In genomic region chr5:88671808-88672499, GRCh38 we compare ENCODE assay signal across 11 cellular contexts.
DNase-seq lines count a peak whose midpoint lies in the region; ATAC-seq and TF ChIP-seq lines count a peak whose summit lies in the region.
"Had no signal": no experiment of that assay in that cellular context is flagged by ENCODE, and none has a peak within 500 bp of the region (broad histone marks: within the 10 kb centered on the region; RNA-seq: fewer than 3 reads in every experiment).

No MANE protein-coding gene starts in this region.

- peaks cover 69% of the 10 kb centered on the region for H3K4me1 Mint-ChIP-seq in WTC11

- peaks cover 0 to 31% (median 20%) of the 10 kb centered on the region in 12 donors for H3K4me1 ChIP-seq in heart left ventricle
- peaks cover 58% of the 10 kb centered on the region for H3K4me1 ChIP-seq in iPS-18a (ENCODE audit: control insufficient read depth, low read depth, low read length)
- peaks cover 8% of the 10 kb centered on the region for H3K4me1 ChIP-seq in mucosa of descending colon (ENCODE audit: low read depth)

- no peak overlapping the region for H3K9ac ChIP-seq in iPS-18a (ENCODE audit: low read length)

- ATAC-seq in Right ventricle myocardium inferior (no peak), heart left ventricle (no peak), WTC11 (peak; percentile 39), HG02610 (IDR thresholded peaks at IDR 0.05; ENCODE audit: unreplicated experiment) (no peak), mucosa of descending colon (no peak)

- no peaks in the 10 kb centered on the region for H3K36me3 Mint-ChIP-seq in WTC11

- peaks cover 64 to 99% (median 97%) of the 10 kb centered on the region in 9 donors for H3K27me3 ChIP-seq in heart left ventricle
- peaks cover 100% of the 10 kb centered on the region for H3K27me3 ChIP-seq in iPS-18a (ENCODE audit: control insufficient read depth, insufficient read depth, low read length)

- CTCF ChIA-PET in WTC11 (lab: Charles Lee) = interaction anchor here (0.9 to 2.5 kb wide), 7 partner anchors 8 to 52 kb away, joined by 3 to 15 read pairs (median 4); no protein-coding TSS in a partner anchor

- H3K27me3 Mint-ChIP-seq in WTC11 (ENCODE audit: low read depth) = peaks cover 98% of the 10 kb centered on the region

- POLR2A ChIA-PET in WTC11 (lab: Charles Lee) = interaction anchor here (0.9 to 1.0 kb wide), 2 partner anchors 8 to 12 kb away, joined by 4 read pairs; no protein-coding TSS in a partner anchor

- H3K4me3 Mint-ChIP-seq in WTC11 = peak overlapping the region; percentile 76

- H3K36me3 ChIP-seq in heart left ventricle = no peaks in the 10 kb centered on the region
- no peaks in the 10 kb centered on the region for H3K36me3 ChIP-seq in iPS-18a (ENCODE audit: control insufficient read depth, low read depth, low read length)
- no peaks in the 10 kb centered on the region for H3K36me3 ChIP-seq in mucosa of descending colon (ENCODE audit: low read depth)
- H3K36me3 ChIP-seq: transverse colon had no signal

- no peak overlapping the region for H3K27ac ChIP-seq in heart left ventricle
- H3K27ac ChIP-seq in iPS-18a (ENCODE audit: low read length) = no peak overlapping the region
- H3K27ac ChIP-seq: transverse colon had no signal

- no peak for TF ChIP-seq CTCF in heart left ventricle (IDR thresholded peaks at IDR 0.05)
- TF ChIP-seq CTCF in WTC11 (IDR thresholded peaks at IDR 0.05) = no peak
- TF ChIP-seq CTCF in mucosa of descending colon (IDR thresholded peaks at IDR 0.05) = no peak

- no peaks in the 10 kb centered on the region for H3K9me3 Mint-ChIP-seq in WTC11

- peak overlapping the region; percentile 88 for H3K27ac Mint-ChIP-seq in WTC11

- TF ChIP-seq POLR2A in heart left ventricle (IDR thresholded peaks at IDR 0.05) = no peak

- intact Hi-C loops in Right ventricle myocardium inferior (cut with DNase I) = no loop called here
- intact Hi-C loops in heart left ventricle (cut with DNase I) = loop anchor here in 2 of 10 donors (5.0 to 10.0 kb wide), 2 partner anchors 417 to 525 kb away; no protein-coding TSS in a partner anchor
- intact Hi-C loops in mucosa of descending colon (cut with DNase I, micrococcal nuclease) = no loop called here

- no peaks in the 10 kb centered on the region for H3K9me3 ChIP-seq in heart left ventricle
- H3K9me3 ChIP-seq in iPS-18a (ENCODE audit: control insufficient read depth, low read depth, low read length) = no peaks in the 10 kb centered on the region
- H3K9me3 ChIP-seq in mucosa of descending colon = no peaks in the 10 kb centered on the region
- H3K9me3 ChIP-seq: transverse colon had no signal

- H3K4me3 ChIP-seq in heart left ventricle (no peak overlapping the region), iPS-18a (ENCODE audit: low read length) (peak overlapping the region; percentile 50), mucosa of descending colon (no peak overlapping the region)
- H3K4me3 ChIP-seq: transverse colon had no signal

- peak; percentile 44 for DNase-seq in Right ventricle myocardium inferior (ENCODE audit: missing footprints)
- no peak for DNase-seq in heart left ventricle
- DNase-seq in WTC11 (ENCODE audit: low spot score) = peak; percentile 72
- no peak for DNase-seq in GDM1 (lab: John Stamatoyannopoulos, UW)
- no peak for DNase-seq in SKM-1 (lab: John Stamatoyannopoulos, UW; ENCODE audit: unreplicated experiment)
- DNase-seq in mucosa of descending colon = no peak
- DNase-seq: effector CD8-positive, alpha-beta T cell; NCI-H1930; transverse colon had no signal

- 4 to 5% (median 5%) methylated on average over 22 of the region's 22 CpGs for WGBS in heart left ventricle, 4 donors

TF ChIP-seq in WTC11, 78 proteins besides CTCF, POLR2A, EP300 and RAD21 (continues in another document):
- no peak for TF ChIP-seq JUN (CRISPR knock-in tag; IDR thresholded peaks at IDR 0.05)
- 0 out of 2 replicates have a peak, but pooled peaks have one; percentile 27 for TF ChIP-seq SP1 (CRISPR knock-in tag; conservative IDR thresholded peaks at IDR 0.05)
- TF ChIP-seq NFE2L1 (CRISPR knock-in tag; IDR thresholded peaks at IDR 0.05) = 0 out of 2 replicates have a peak, but pooled peaks have one; percentile 35
- TF ChIP-seq, protein P1, sequence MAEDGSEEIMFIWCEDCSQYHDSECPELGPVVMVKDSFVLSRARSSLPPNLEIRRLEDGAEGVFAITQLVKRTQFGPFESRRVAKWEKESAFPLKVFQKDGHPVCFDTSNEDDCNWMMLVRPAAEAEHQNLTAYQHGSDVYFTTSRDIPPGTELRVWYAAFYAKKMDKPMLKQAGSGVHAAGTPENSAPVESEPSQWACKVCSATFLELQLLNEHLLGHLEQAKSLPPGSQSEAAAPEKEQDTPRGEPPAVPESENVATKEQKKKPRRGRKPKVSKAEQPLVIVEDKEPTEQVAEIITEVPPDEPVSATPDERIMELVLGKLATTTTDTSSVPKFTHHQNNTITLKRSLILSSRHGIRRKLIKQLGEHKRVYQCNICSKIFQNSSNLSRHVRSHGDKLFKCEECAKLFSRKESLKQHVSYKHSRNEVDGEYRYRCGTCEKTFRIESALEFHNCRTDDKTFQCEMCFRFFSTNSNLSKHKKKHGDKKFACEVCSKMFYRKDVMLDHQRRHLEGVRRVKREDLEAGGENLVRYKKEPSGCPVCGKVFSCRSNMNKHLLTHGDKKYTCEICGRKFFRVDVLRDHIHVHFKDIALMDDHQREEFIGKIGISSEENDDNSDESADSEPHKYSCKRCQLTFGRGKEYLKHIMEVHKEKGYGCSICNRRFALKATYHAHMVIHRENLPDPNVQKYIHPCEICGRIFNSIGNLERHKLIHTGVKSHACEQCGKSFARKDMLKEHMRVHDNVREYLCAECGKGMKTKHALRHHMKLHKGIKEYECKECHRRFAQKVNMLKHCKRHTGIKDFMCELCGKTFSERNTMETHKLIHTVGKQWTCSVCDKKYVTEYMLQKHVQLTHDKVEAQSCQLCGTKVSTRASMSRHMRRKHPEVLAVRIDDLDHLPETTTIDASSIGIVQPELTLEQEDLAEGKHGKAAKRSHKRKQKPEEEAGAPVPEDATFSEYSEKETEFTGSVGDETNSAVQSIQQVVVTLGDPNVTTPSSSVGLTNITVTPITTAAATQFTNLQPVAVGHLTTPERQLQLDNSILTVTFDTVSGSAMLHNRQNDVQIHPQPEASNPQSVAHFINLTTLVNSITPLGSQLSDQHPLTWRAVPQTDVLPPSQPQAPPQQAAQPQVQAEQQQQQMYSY (CRISPR knock-in tag; IDR thresholded peaks at IDR 0.05) = peak; percentile 72
- TF ChIP-seq, protein P2, sequence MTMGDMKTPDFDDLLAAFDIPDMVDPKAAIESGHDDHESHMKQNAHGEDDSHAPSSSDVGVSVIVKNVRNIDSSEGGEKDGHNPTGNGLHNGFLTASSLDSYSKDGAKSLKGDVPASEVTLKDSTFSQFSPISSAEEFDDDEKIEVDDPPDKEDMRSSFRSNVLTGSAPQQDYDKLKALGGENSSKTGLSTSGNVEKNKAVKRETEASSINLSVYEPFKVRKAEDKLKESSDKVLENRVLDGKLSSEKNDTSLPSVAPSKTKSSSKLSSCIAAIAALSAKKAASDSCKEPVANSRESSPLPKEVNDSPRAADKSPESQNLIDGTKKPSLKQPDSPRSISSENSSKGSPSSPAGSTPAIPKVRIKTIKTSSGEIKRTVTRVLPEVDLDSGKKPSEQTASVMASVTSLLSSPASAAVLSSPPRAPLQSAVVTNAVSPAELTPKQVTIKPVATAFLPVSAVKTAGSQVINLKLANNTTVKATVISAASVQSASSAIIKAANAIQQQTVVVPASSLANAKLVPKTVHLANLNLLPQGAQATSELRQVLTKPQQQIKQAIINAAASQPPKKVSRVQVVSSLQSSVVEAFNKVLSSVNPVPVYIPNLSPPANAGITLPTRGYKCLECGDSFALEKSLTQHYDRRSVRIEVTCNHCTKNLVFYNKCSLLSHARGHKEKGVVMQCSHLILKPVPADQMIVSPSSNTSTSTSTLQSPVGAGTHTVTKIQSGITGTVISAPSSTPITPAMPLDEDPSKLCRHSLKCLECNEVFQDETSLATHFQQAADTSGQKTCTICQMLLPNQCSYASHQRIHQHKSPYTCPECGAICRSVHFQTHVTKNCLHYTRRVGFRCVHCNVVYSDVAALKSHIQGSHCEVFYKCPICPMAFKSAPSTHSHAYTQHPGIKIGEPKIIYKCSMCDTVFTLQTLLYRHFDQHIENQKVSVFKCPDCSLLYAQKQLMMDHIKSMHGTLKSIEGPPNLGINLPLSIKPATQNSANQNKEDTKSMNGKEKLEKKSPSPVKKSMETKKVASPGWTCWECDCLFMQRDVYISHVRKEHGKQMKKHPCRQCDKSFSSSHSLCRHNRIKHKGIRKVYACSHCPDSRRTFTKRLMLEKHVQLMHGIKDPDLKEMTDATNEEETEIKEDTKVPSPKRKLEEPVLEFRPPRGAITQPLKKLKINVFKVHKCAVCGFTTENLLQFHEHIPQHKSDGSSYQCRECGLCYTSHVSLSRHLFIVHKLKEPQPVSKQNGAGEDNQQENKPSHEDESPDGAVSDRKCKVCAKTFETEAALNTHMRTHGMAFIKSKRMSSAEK (CRISPR knock-in tag; IDR thresholded peaks at IDR 0.05; ENCODE audit: borderline replicate concordance) = no peak
- no peak for TF ChIP-seq ZNF396 (CRISPR knock-in tag; IDR thresholded peaks at IDR 0.05; ENCODE audit: borderline replicate concordance)
- no peak for TF ChIP-seq TCF7 (CRISPR knock-in tag; IDR thresholded peaks at IDR 0.05; ENCODE audit: low read depth)
- TF ChIP-seq RORB (CRISPR knock-in tag; IDR thresholded peaks at IDR 0.05) = no peak
- no peak for TF ChIP-seq AR (CRISPR knock-in tag; IDR thresholded peaks at IDR 0.05)
- TF ChIP-seq TEAD4 (CRISPR knock-in tag; IDR thresholded peaks at IDR 0.05) = no peak

Comparison
In these comparisons a context has a peak if more than half of its experiments do, and no peak if none do; other contexts are left out.
1. DNase-seq: peak in Right ventricle myocardium inferior (single experiment) and WTC11 (single experiment); none in heart left ventricle (0 of 5), GDM1 (single experiment), SKM-1 (single experiment) and mucosa of descending colon (0 of 3).